Comparison of ENCODE assay signal across 14 cellular contexts in genomic region chr3:170220871-170221270, GRCh38. TPM values are rescaled to one million over a fixed set of nuclear protein-coding genes. Genes with fewer than 3 reads are reported as not detected.
DNase-seq lines count a peak whose midpoint lies in the region; FAIRE-seq and TF ChIP-seq lines count a peak whose summit lies in the region.
"Had no signal": no experiment of that assay in that cellular context is flagged by ENCODE, and none has a peak within 500 bp of the region (broad histone marks: within the 10 kb centered on the region; RNA-seq: fewer than 3 reads in every experiment).

No MANE protein-coding gene starts in this region.

- no peaks in the 10 kb centered on the region for H3K27me3 Mint-ChIP-seq in activated T-cell treated with anti-CD3 and anti-CD28 coated beads, Interleukin-2, amount 50 U/mL, for 24 hours

- no peak overlapping the region for H3K4me2 ChIP-seq in parathyroid adenoma (ENCODE audit: low read length)

- peaks cover 8% of the 10 kb centered on the region for H3K36me3 Mint-ChIP-seq in activated T-cell treated with anti-CD3 and anti-CD28 coated beads, Interleukin-2, amount 50 U/mL, for 24 hours (ENCODE audit: low read depth)

- intact Hi-C loops in sigmoid colon (cut with DNase I), result no loop called here

- peaks cover 3% of the 10 kb centered on the region for H3K79me2 ChIP-seq in parathyroid adenoma

- 89 to 93% methylated on average over 4 of the region's 4 CpGs for WGBS in sigmoid colon, 2 donors

- no peak for TF ChIP-seq POLR2A in sigmoid colon (IDR thresholded peaks at IDR 0.05)

- no peaks in the 10 kb centered on the region for H3K27me3 ChIP-seq in bronchial epithelial cell (ENCODE audit: control insufficient read depth, insufficient read depth, low read length)
- no peaks in the 10 kb centered on the region for H3K27me3 ChIP-seq in parathyroid adenoma (ENCODE audit: control insufficient read depth, insufficient read depth, low read length)
- no peaks in the 10 kb centered on the region for H3K27me3 ChIP-seq in sigmoid colon
- H3K27me3 ChIP-seq: esophagus muscularis mucosa had no signal

- H3K4me3 Mint-ChIP-seq in activated T-cell treated with anti-CD3 and anti-CD28 coated beads, Interleukin-2, amount 50 U/mL, for 24 hours, result peak overlapping the region; percentile 89

- H3K4me1 Mint-ChIP-seq in activated T-cell treated with anti-CD3 and anti-CD28 coated beads, Interleukin-2, amount 50 U/mL, for 24 hours (ENCODE audit: low read depth), result peaks cover 29% of the 10 kb centered on the region

- H2AFZ ChIP-seq in parathyroid adenoma, result peak overlapping the region; percentile 22

- TF ChIP-seq EP300 in sigmoid colon (IDR thresholded peaks at IDR 0.05), result no peak

- H3K9me3 Mint-ChIP-seq in activated T-cell treated with anti-CD3 and anti-CD28 coated beads, Interleukin-2, amount 50 U/mL, for 24 hours, result no peaks in the 10 kb centered on the region

- peak overlapping the region; percentile 49 for H3K27ac Mint-ChIP-seq in activated T-cell treated with anti-CD3 and anti-CD28 coated beads, Interleukin-2, amount 50 U/mL, for 24 hours

- no peak for FAIRE-seq in bronchial epithelial cell (lab: Jason Lieb, UNC)
- FAIRE-seq in frontal cortex (lab: Jason Lieb, UNC), result no peak

- H3K36me3 ChIP-seq in bronchial epithelial cell (ENCODE audit: control insufficient read depth, insufficient read depth, low read length) (no peaks in the 10 kb centered on the region), parathyroid adenoma (ENCODE audit: control insufficient read depth, insufficient read depth, low read length) (no peaks in the 10 kb centered on the region), sigmoid colon (no peaks in the 10 kb centered on the region)
- H3K36me3 ChIP-seq: esophagus muscularis mucosa had no signal

- no peak overlapping the region for H3K4me3 ChIP-seq in bronchial epithelial cell (ENCODE audit: low read depth, low read length)
- H3K4me3 ChIP-seq in parathyroid adenoma (ENCODE audit: low read depth, low read length), result no peak overlapping the region
- H3K4me3 ChIP-seq in sigmoid colon, result no peak overlapping the region

- no peak overlapping the region for H3K27ac ChIP-seq in parathyroid adenoma
- no peak overlapping the region for H3K27ac ChIP-seq in sigmoid colon

- no peak overlapping the region for H3K9ac ChIP-seq in parathyroid adenoma

- no peak for DNase-seq in activated T-cell treated with anti-CD3 and anti-CD28 coated beads, Interleukin-2, amount 50 U/mL, for 24 hours
- no peak for DNase-seq in activated T-cell treated with anti-CD3 and anti-CD28 coated beads for 4 hours
- peak; percentile 8 for DNase-seq in LoVo (ENCODE audit: low spot score)
- peak; percentile 10 for DNase-seq in bronchial epithelial cell (ENCODE audit: low read depth)
- no peak for DNase-seq in sigmoid colon
- DNase-seq in NCI-H1694 (lab: John Stamatoyannopoulos, UW), result no peak
- DNase-seq in frontal cortex (ENCODE audit: low spot score in 2 of 2), result no peak
- DNase-seq: activated effector memory CD4-positive, alpha-beta T cell treated with Interleukin-2 at 50 U/mL for 16 hours; mesendoderm; NCI-H1417; NCI-H526 treated with DMSO at 0.1 percent for 48 hours; posterior cingulate gyrus had no signal

- no peak for TF ChIP-seq CTCF in bronchial epithelial cell (IDR thresholded peaks at IDR 0.05; ENCODE audit: insufficient read depth, low read length, severe bottlenecking)
- TF ChIP-seq CTCF in parathyroid adenoma (IDR thresholded peaks at IDR 0.05), result no peak
- TF ChIP-seq CTCF in sigmoid colon (IDR thresholded peaks at IDR 0.05), result no peak

- H3K4me1 ChIP-seq in parathyroid adenoma (peaks cover 3% of the 10 kb centered on the region), sigmoid colon (peaks cover 0 to 14% (median 6%) of the 10 kb centered on the region in 4 donors)

- H3K9me3 ChIP-seq in parathyroid adenoma (ENCODE audit: control insufficient read depth, low read length) (no peaks in the 10 kb centered on the region), sigmoid colon (peaks cover 0 to 1% (median 0%) of the 10 kb centered on the region in 4 donors)
- H3K9me3 ChIP-seq: esophagus muscularis mucosa had no signal

RNA-seq across cellular contexts. Expression of gene PRKCI, which starts 1.4 kb away (rescaled TPM):
- 58.7 and 81.8 TPM in 2 replicates for total RNA-seq in bronchial epithelial cell
- total RNA-seq in sigmoid colon, result 10 to 100 TPM; 23.9 to 33.2 (median 28.1) TPM
- polyA plus RNA-seq in sigmoid colon, result 10 to 100 TPM; 11.8 to 23.4 (median 22.2) TPM
- total RNA-seq in frontal cortex, result 95.8 TPM

RNA-seq across cellular contexts. Expression of gene PHC3, which starts 39.3 kb away (rescaled TPM):
- total RNA-seq in bronchial epithelial cell (13.7 TPM in 2 replicates), sigmoid colon (10 to 100 TPM; 56.4 to 85.9 (median 70.3) TPM), frontal cortex (35.1 TPM)
- 10 to 100 TPM in 1 of 3 donors, 1 to 10 TPM in 2; 3.0 to 12.6 (median 4.6) TPM for polyA plus RNA-seq in sigmoid colon

Comparison
In these comparisons a context has a peak if more than half of its experiments do, and no peak if none do; other contexts are left out.
1. DNase-seq: peak in LoVo (single experiment) and bronchial epithelial cell (single experiment); none in activated T-cell treated with anti-CD3 and anti-CD28 coated beads, Interleukin-2, amount 50 U/mL, for 24 hours (single experiment), activated T-cell treated with anti-CD3 and anti-CD28 coated beads for 4 hours (single experiment), sigmoid colon (single experiment), NCI-H1694 (single experiment) and frontal cortex (0 of 2).